In genomic region chr11:128928400-128928799, GRCh38 we compare ENCODE assay signal across 11 cellular contexts. TPM values are rescaled to one million over a fixed set of nuclear protein-coding genes. Genes with fewer than 3 reads are reported as not detected.
A peak's percentile ranks its signal among the peaks of the same experiment; 100 is the strongest.
DNase-seq lines count a peak whose midpoint lies in the region; ATAC-seq and TF ChIP-seq lines count a peak whose summit lies in the region.
"Had no signal": no experiment of that assay in that cellular context is flagged by ENCODE, and none has a peak within 500 bp of the region (broad histone marks: within the 10 kb centered on the region; RNA-seq: fewer than 3 reads in every experiment).

No MANE protein-coding gene starts in this region.

- H3K4me3 ChIP-seq in left ventricle myocardium inferior: no peak overlapping the region
- H3K4me3 ChIP-seq in WERI-Rb-1 (ENCODE audit: low read depth, low read length): no peak overlapping the region

- intact Hi-C loops in left colon (cut with DNase I, micrococcal nuclease): no loop called here
- intact Hi-C loops in left ventricle myocardium inferior (cut with micrococcal nuclease): no loop called here
- intact Hi-C loops in left ventricle myocardium superior (cut with micrococcal nuclease): no loop called here
- intact Hi-C loops in head of caudate nucleus (cut with DNase I): no loop called here

- H3K9me3 ChIP-seq in left ventricle myocardium inferior (replicated peaks) (no peaks in the 10 kb centered on the region), WERI-Rb-1 (ENCODE audit: severe bottlenecking) (no peaks in the 10 kb centered on the region)

- peaks cover 36% of the 10 kb centered on the region for H3K27me3 ChIP-seq in left ventricle myocardium inferior (ENCODE audit: low read depth)
- H3K27me3 ChIP-seq in WERI-Rb-1 (ENCODE audit: insufficient read depth, low read depth, severe bottlenecking): no peaks in the 10 kb centered on the region

- peak; percentile 100 for ATAC-seq in GM18858 (IDR thresholded peaks at IDR 0.05; ENCODE audit: unreplicated experiment)
- peak; percentile 97 for ATAC-seq in GM21526 (IDR thresholded peaks at IDR 0.05; ENCODE audit: low FRiP score, unreplicated experiment)
- ATAC-seq in HG03378 (IDR thresholded peaks at IDR 0.05; ENCODE audit: unreplicated experiment): peak; percentile 99
- peak; percentile 60 for ATAC-seq in left colon
- ATAC-seq in left ventricle myocardium superior: no peak

- H3K36me3 ChIP-seq in left ventricle myocardium inferior: no peaks in the 10 kb centered on the region
- no peaks in the 10 kb centered on the region for H3K36me3 ChIP-seq in WERI-Rb-1

- DNase-seq in left colon (peak in 1 of 2 donors; percentile 27), left ventricle myocardium inferior (no peak), WERI-Rb-1 (no peak), left ventricle myocardium superior (no peak), head of caudate nucleus (no peak)
- DNase-seq: NCI-H69 had no signal

- no peaks in the 10 kb centered on the region for H3K4me1 ChIP-seq in left ventricle myocardium inferior

- TF ChIP-seq CTCF in left ventricle myocardium inferior (IDR thresholded peaks at IDR 0.05; ENCODE audit: borderline replicate concordance) (no peak), WERI-Rb-1 (IDR thresholded peaks at IDR 0.05; ENCODE audit: low read depth, low read length) (no peak)

- H3K27ac ChIP-seq in left ventricle myocardium inferior (replicated peaks) (no peak overlapping the region), WERI-Rb-1 (no peak overlapping the region)

RNA-seq across cellular contexts. Expression of gene TP53AIP1, which starts 14.3 kb away (rescaled TPM):
- total RNA-seq in left colon (under 1 TPM; 0.20 to 0.37 TPM), left ventricle myocardium inferior (not detected), left ventricle myocardium superior (not detected)
- total RNA-seq: fibroblast of lung, mononuclear cell had no signal

RNA-seq across cellular contexts. Expression of gene KCNJ5, which starts 37.2 kb away (rescaled TPM):
- total RNA-seq in left colon (under 1 TPM; 0.12 to 0.89 TPM), left ventricle myocardium inferior (5.4 TPM), left ventricle myocardium superior (7.2 TPM)
